1 cellular context compared by ENCODE assay signal in genomic region chr22:40950888-40951794, GRCh38.
TF ChIP-seq lines count a peak whose summit lies in the region.

Gene RBX1 (plus strand): TSS chr22:40951378. CDS start chr22:40951399, 21 bp downstream.

TF ChIP-seq in HepG2, 621 proteins besides CTCF, POLR2A, EP300 and RAD21 (continued from another document and continues in another):
- TF ChIP-seq ZNF597 (CRISPR knock-in tag; IDR thresholded peaks at IDR 0.05) (no peak), REST (IDR thresholded peaks at IDR 0.05; ENCODE audit: borderline replicate concordance in 1 of 2, low read depth in 1 of 2, low read length in 2 of 2) (peak in 1 of 2 experiments; percentile 67; a peak in 1 of 4 replicates), ZNF567 (CRISPR knock-in tag; IDR thresholded peaks at IDR 0.05; ENCODE audit: borderline replicate concordance) (no peak), ZNF367 (CRISPR knock-in tag; IDR thresholded peaks at IDR 0.05; ENCODE audit: borderline replicate concordance) (no peak), ZNF790 (CRISPR knock-in tag; IDR thresholded peaks at IDR 0.05; ENCODE audit: borderline replicate concordance) (no peak; the same call in 1 of the 2 replicates), NR0B2 (CRISPR knock-in tag; IDR thresholded peaks at IDR 0.05) (no peak), MNT (IDR thresholded peaks at IDR 0.05) (peak; percentile 59), SP4 (CRISPR knock-in tag; IDR thresholded peaks at IDR 0.05) (peak; percentile 95), HOXA9 (CRISPR knock-in tag; IDR thresholded peaks at IDR 0.05; ENCODE audit: borderline replicate concordance) (0 out of 2 replicates have a peak, but pooled peaks have one; percentile 33), KDM3A (CRISPR knock-in tag; IDR thresholded peaks at IDR 0.05; ENCODE audit: low read depth) (no peak), AHR (CRISPR knock-in tag; IDR thresholded peaks at IDR 0.05) (no peak; the same call in 1 of the 2 replicates), KLF6 (CRISPR knock-in tag; IDR thresholded peaks at IDR 0.05) (peak; percentile 32; the same call in 1 of the 2 replicates), FOXA1 (IDR thresholded peaks at IDR 0.05) (no peak), FOXA1 (CRISPR knock-in tag; IDR thresholded peaks at IDR 0.05) (no peak; the same call in 1 of the 2 replicates), CENPBD1 (CRISPR knock-in tag; IDR thresholded peaks at IDR 0.05; ENCODE audit: borderline replicate concordance, low read depth) (no peak), ZNF549 (CRISPR knock-in tag; IDR thresholded peaks at IDR 0.05) (no peak), MAFF (IDR thresholded peaks at IDR 0.05; ENCODE audit: low read depth, low read length) (no peak), TBL1XR1 (IDR thresholded peaks at IDR 0.05; ENCODE audit: borderline replicate concordance, low read length, partially characterized antibody) (peak; percentile 17), ZHX2 (IDR thresholded peaks at IDR 0.05; ENCODE audit: low read depth) (peak; percentile 51; the same call in 1 of the 2 replicates), ZHX2 (CRISPR knock-in tag; IDR thresholded peaks at IDR 0.05; ENCODE audit: borderline replicate concordance) (no peak), ZNF18 (CRISPR knock-in tag; IDR thresholded peaks at IDR 0.05; ENCODE audit: insufficient replicate concordance) (no peak), ZNF784 (CRISPR knock-in tag; IDR thresholded peaks at IDR 0.05; ENCODE audit: borderline replicate concordance) (peak; percentile 38; the same call in 1 of the 2 replicates), BATF2 (CRISPR knock-in tag; IDR thresholded peaks at IDR 0.05) (0 out of 2 replicates have a peak, but pooled peaks have one; percentile 18), ZNF552 (CRISPR knock-in tag; IDR thresholded peaks at IDR 0.05; ENCODE audit: borderline replicate concordance) (no peak; the same call in 1 of the 2 replicates), ATM (IDR thresholded peaks at IDR 0.05; ENCODE audit: borderline replicate concordance) (no peak), NFE2 (CRISPR knock-in tag; IDR thresholded peaks at IDR 0.05) (no peak), ZNF350 (CRISPR knock-in tag; IDR thresholded peaks at IDR 0.05; ENCODE audit: borderline replicate concordance, low read depth) (peak; percentile 32; the same call in 1 of the 2 replicates), HOXD1 (CRISPR knock-in tag; IDR thresholded peaks at IDR 0.05) (peak; percentile 29; the same call in 1 of the 2 replicates), ZNF672 (CRISPR knock-in tag; IDR thresholded peaks at IDR 0.05) (no peak), ZNF580 (CRISPR knock-in tag; IDR thresholded peaks at IDR 0.05; ENCODE audit: borderline replicate concordance, low read depth) (no peak; the same call in 1 of the 2 replicates), CREM (IDR thresholded peaks at IDR 0.05) (peak; percentile 40; the same call in 1 of the 2 replicates), CREM (CRISPR knock-in tag; IDR thresholded peaks at IDR 0.05) (no peak), ZKSCAN8 (CRISPR knock-in tag; IDR thresholded peaks at IDR 0.05; ENCODE audit: borderline replicate concordance) (peak; percentile 73; the same call in 1 of the 2 replicates), UBTF (CRISPR knock-in tag; IDR thresholded peaks at IDR 0.05) (peak; percentile 96), ZNF780A (CRISPR knock-in tag; IDR thresholded peaks at IDR 0.05) (no peak), ZFP90 (CRISPR knock-in tag; IDR thresholded peaks at IDR 0.05; ENCODE audit: borderline replicate concordance) (peak; percentile 50; the same call in 1 of the 2 replicates), MEIS2 (CRISPR knock-in tag; IDR thresholded peaks at IDR 0.05) (peak; percentile 77; the same call in 1 of the 2 replicates)
